ENCODE assay signal across 15 cellular contexts in the genomic region with DNA sequence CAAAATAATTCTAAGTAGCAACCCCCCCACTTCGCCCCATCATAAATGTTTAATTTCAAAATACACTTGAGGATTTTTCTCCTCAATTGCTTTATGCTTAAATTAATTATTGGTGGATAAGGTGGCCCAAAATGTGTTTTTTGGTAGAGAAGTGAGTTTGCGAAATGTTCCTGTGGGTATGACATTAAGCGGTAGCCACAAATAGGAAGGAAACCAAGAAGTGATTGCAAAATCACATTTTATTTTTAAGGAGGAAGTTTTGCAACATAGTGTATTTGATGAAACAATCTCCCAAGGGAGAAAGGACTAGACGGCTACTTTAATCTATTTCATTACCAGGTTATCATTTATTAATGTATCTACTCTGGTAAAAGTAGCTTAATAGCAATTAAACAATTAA. TPM values are rescaled to one million over a fixed set of nuclear protein-coding genes. Genes with fewer than 3 reads are reported as not detected.
DNase-seq lines count a peak whose midpoint lies in the region; ATAC-seq and TF ChIP-seq lines count a peak whose summit lies in the region.
"Had no signal": no experiment of that assay in that cellular context is flagged by ENCODE, and none has a peak within 500 bp of the region (broad histone marks: within the 10 kb centered on the region; RNA-seq: fewer than 3 reads in every experiment).

No MANE protein-coding gene starts in this region.

- H3K36me3 ChIP-seq in right atrium auricular region (no peaks in the 10 kb centered on the region), left ventricle myocardium inferior (no peaks in the 10 kb centered on the region), upper lobe of left lung (no peaks in the 10 kb centered on the region)
- H3K36me3 ChIP-seq: brain microvascular endothelial cell had no signal

- H3K36me3 Mint-ChIP-seq in glutamatergic neuron (ENCODE audit: unreplicated experiment) = no peaks in the 10 kb centered on the region

- TF ChIP-seq CTCF in right atrium auricular region (IDR thresholded peaks at IDR 0.05) (no peak), left ventricle myocardium inferior (IDR thresholded peaks at IDR 0.05; ENCODE audit: borderline replicate concordance) (no peak), upper lobe of left lung (IDR thresholded peaks at IDR 0.05) (no peak), glutamatergic neuron (IDR thresholded peaks at IDR 0.05; ENCODE audit: partially characterized antibody, unreplicated experiment) (no peak)

- TF ChIP-seq POLR2A in upper lobe of left lung (IDR thresholded peaks at IDR 0.05) = no peak

- H3K27me3 ChIP-seq in right atrium auricular region (no peaks in the 10 kb centered on the region), left ventricle myocardium inferior (ENCODE audit: low read depth) (no peaks in the 10 kb centered on the region), upper lobe of left lung (no peaks in the 10 kb centered on the region)
- H3K27me3 ChIP-seq: brain microvascular endothelial cell had no signal

- H3K4me1 Mint-ChIP-seq in glutamatergic neuron (ENCODE audit: low read depth, unreplicated experiment) = no peaks in the 10 kb centered on the region
- H3K4me1 Mint-ChIP-seq: neural crest cell had no signal

- ATAC-seq in Right ventricle myocardium inferior (peak; percentile 70), upper lobe of left lung (ENCODE audit: low FRiP score in 2 of 2) (peak in 1 of 2 donors; percentile 87), left lobe of liver (no peak)
- ATAC-seq: esophagus mucosa had no signal

- H3K4me3 ChIP-seq in right atrium auricular region = no peak overlapping the region
- H3K4me3 ChIP-seq in left ventricle myocardium inferior = no peak overlapping the region
- no peak overlapping the region for H3K4me3 ChIP-seq in upper lobe of left lung

- H3K4me3 Mint-ChIP-seq in glutamatergic neuron (ENCODE audit: unreplicated experiment) = no peak overlapping the region
- H3K4me3 Mint-ChIP-seq: neural crest cell had no signal

- H3K27ac ChIP-seq in right atrium auricular region = peak overlapping the region in 1 of 2 donors; percentile 32
- H3K27ac ChIP-seq in left ventricle myocardium inferior (replicated peaks) = peak overlapping the region; percentile 48
- H3K27ac ChIP-seq in upper lobe of left lung = peak overlapping the region in 3 of 4 donors; percentile 44 to 67 (median 61)
- H3K27ac ChIP-seq: brain microvascular endothelial cell had no signal

- 30 to 44% methylated on average over 4 of the region's 4 CpGs for WGBS in upper lobe of left lung, 2 donors

- H3K4me1 ChIP-seq in right atrium auricular region (no peaks in the 10 kb centered on the region), left ventricle myocardium inferior (no peaks in the 10 kb centered on the region), upper lobe of left lung (peaks cover 0 to 9% (median 3%) of the 10 kb centered on the region in 4 donors)

- no peaks in the 10 kb centered on the region for H3K9me3 Mint-ChIP-seq in glutamatergic neuron (ENCODE audit: unreplicated experiment)

- no peak overlapping the region for H3K27ac Mint-ChIP-seq in glutamatergic neuron (ENCODE audit: unreplicated experiment)

- H3K27me3 Mint-ChIP-seq in glutamatergic neuron (ENCODE audit: unreplicated experiment) = peaks cover 2% of the 10 kb centered on the region

- TF ChIP-seq EP300 in upper lobe of left lung (IDR thresholded peaks at IDR 0.05) = no peak

- intact Hi-C loops in Right ventricle myocardium inferior (cut with DNase I) = no loop called here
- intact Hi-C loops in left ventricle myocardium inferior (cut with micrococcal nuclease) = no loop called here

- DNase-seq in Right ventricle myocardium inferior (ENCODE audit: missing footprints) (no peak), right atrium auricular region (ENCODE audit: low spot score) (no peak), SKM-1 treated with dmso at 0.1 percent for 144 hours (lab: John Stamatoyannopoulos, UW; ENCODE audit: unreplicated experiment) (peak; percentile 78), left ventricle myocardium inferior (no peak), upper lobe of left lung (no peak), glutamatergic neuron (no peak), left lobe of liver (ENCODE audit: low spot score) (no peak)
- no peak for DNase-seq in effector CD8-positive, alpha-beta T cell (lab: John Stamatoyannopoulos, UW)
- DNase-seq: activated CD4-positive, alpha-beta T cell treated with anti-CD3 and anti-CD28 coated beads, Interleukin-2, amount 50 U/mL, for 1 hour; brain microvascular endothelial cell; islet precursor cell; NCI-H1930; stimulated activated CD4-positive, alpha-beta T cell treated with anti-CD3 and anti-CD28 coated beads, Interleukin-12 subunit alpha, Interleukin-12 subunit beta, amount 100 ng/mL, for 4 hours had no signal

- no peaks in the 10 kb centered on the region for H3K9me3 ChIP-seq in right atrium auricular region
- H3K9me3 ChIP-seq in left ventricle myocardium inferior (replicated peaks) = no peaks in the 10 kb centered on the region
- no peaks in the 10 kb centered on the region for H3K9me3 ChIP-seq in upper lobe of left lung

RNA-seq across cellular contexts. Expression of gene SLC25A3, which starts 25.5 kb away (rescaled TPM):
- total RNA-seq in Right ventricle myocardium inferior (1,790 TPM), right atrium auricular region (1,000 to 10,000 TPM in 1 of 2 donors, 100 to 1,000 TPM in 1; 853 to 1,432 TPM), left ventricle myocardium inferior (1,638 TPM), upper lobe of left lung (100 to 1,000 TPM; 185 to 483 (median 347) TPM), glutamatergic neuron (ENCODE audit: unreplicated experiment) (481 TPM), left lobe of liver (286 TPM)

RNA-seq across cellular contexts. Expression of gene IKBIP, which starts 25.6 kb away (rescaled TPM):
- total RNA-seq in Right ventricle myocardium inferior (4.8 TPM), right atrium auricular region (1 to 10 TPM; 6.7 to 7.4 TPM), left ventricle myocardium inferior (4.4 TPM), upper lobe of left lung (10 to 100 TPM in 3 of 6 donors, 1 to 10 TPM in 3; 1.0 to 17.8 (median 11.2) TPM), glutamatergic neuron (ENCODE audit: unreplicated experiment) (6.1 TPM), left lobe of liver (2.6 TPM)

RNA-seq across cellular contexts. Expression of gene APAF1, which starts 26.1 kb away (rescaled TPM):
- total RNA-seq in Right ventricle myocardium inferior = 4.0 TPM
- 1 to 10 TPM; 3.9 to 5.3 TPM for total RNA-seq in right atrium auricular region
- 5.0 TPM for total RNA-seq in left ventricle myocardium inferior
- total RNA-seq in upper lobe of left lung = 10 to 100 TPM; 11.1 to 25.9 (median 17.7) TPM
- 20.8 TPM for total RNA-seq in glutamatergic neuron (ENCODE audit: unreplicated experiment)
- total RNA-seq in left lobe of liver = 5.3 TPM
